Comparison of ENCODE assay signal across 18 cellular contexts in the genomic region with DNA sequence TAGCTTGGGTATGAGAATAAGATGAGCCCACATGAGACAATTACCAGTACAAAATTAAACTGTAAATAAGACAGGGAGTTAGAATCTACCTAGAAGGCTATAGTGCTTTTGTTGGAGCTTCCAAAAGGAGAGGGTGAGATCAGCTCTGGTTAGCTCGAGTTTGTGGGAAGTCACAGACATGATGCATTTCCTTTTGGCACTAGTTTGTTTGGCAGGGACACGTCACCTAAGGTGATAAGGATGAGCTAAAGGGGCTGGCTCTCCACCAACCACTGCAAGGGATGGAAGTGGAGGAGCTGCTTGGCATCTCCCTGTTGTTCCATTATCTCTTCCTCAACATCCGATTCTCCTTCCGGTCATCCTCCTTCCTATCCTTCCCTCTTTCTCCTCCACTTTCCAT. TPM values are rescaled to one million over a fixed set of nuclear protein-coding genes. Genes with fewer than 3 reads are reported as not detected.
A peak's percentile ranks its signal among the peaks of the same experiment; 100 is the strongest.
DNase-seq lines count a peak whose midpoint lies in the region; FAIRE-seq and TF ChIP-seq lines count a peak whose summit lies in the region.
"Had no signal": no experiment of that assay in that cellular context is flagged by ENCODE, and none has a peak within 500 bp of the region (broad histone marks: within the 10 kb centered on the region; RNA-seq: fewer than 3 reads in every experiment).

No MANE protein-coding gene starts in this region.

- H3K27me3 ChIP-seq in brain microvascular endothelial cell (replicated peaks) (no peaks in the 10 kb centered on the region), keratinocyte (ENCODE audit: control insufficient read depth, extremely low read depth, insufficient read depth, low read length) (no peaks in the 10 kb centered on the region), Peyer's patch (no peaks in the 10 kb centered on the region)

- dilution Hi-C loops in keratinocyte (cut with MboI; ENCODE audit: extremely low pct_ligation_motif_present, low sequenced_read_pairs) = no loop called here

- no peak overlapping the region for H3K4me3 Mint-ChIP-seq in activated CD4-positive, alpha-beta memory T cell treated with anti-CD3 and anti-CD28 coated beads, Interleukin-2, amount 10 ng/mL, durations not matched to agents 7 days and 5 days
- H3K4me3 Mint-ChIP-seq: CD4-positive, CD25-positive, alpha-beta regulatory T cell had no signal

- no peak overlapping the region for H3K4me3 ChIP-seq in brain microvascular endothelial cell (ENCODE audit: low read depth, low read length)
- H3K4me3 ChIP-seq in keratinocyte (ENCODE audit: control insufficient read depth in 2 of 3, extremely low read depth in 1 of 3, insufficient read depth in 2 of 3, low read depth in 1 of 3, low read length in 3 of 3) = no peak overlapping the region
- no peak overlapping the region for H3K4me3 ChIP-seq in Peyer's patch

- H3K27me3 Mint-ChIP-seq in activated CD4-positive, alpha-beta memory T cell treated with anti-CD3 and anti-CD28 coated beads, Interleukin-2, amount 10 ng/mL, durations not matched to agents 7 days and 5 days = no peaks in the 10 kb centered on the region
- H3K27me3 Mint-ChIP-seq: CD4-positive, CD25-positive, alpha-beta regulatory T cell had no signal

- H2AFZ ChIP-seq in keratinocyte (ENCODE audit: control insufficient read depth, low read length) = peak overlapping the region; percentile 6

- CTCF ChIA-PET in activated CD4-positive, alpha-beta memory T cell treated with anti-CD3 and anti-CD28 coated beads, Interleukin-2, amount 10 ng/mL, durations not matched to agents 7 days and 5 days (lab: Charles Lee) = no interaction called here

- DNase-seq in EH (ENCODE audit: low read depth) (peak; percentile 39), HT1080 (ENCODE audit: low read depth) (peak; percentile 78), brain microvascular endothelial cell (peak; percentile 45), keratinocyte (ENCODE audit: low read depth, low spot score) (no peak), GM12891 (ENCODE audit: insufficient read length, low spot score) (no peak), Peyer's patch (no peak), GM13977 (ENCODE audit: low spot score) (no peak)
- no peak for DNase-seq in activated CD4-positive, alpha-beta memory T cell treated with anti-CD3 and anti-CD28 coated beads, Interleukin-2, amount 10 ng/mL, durations not matched to agents 7 days and 5 days
- DNase-seq: ACHN; Caco-2; CD4-positive, CD25-positive, alpha-beta regulatory T cell; NCI-H187; NCI-H226; NCI-H524 treated with DMSO at 0.1 percent for 48 hours; SHP77 had no signal

- H3K36me3 ChIP-seq in brain microvascular endothelial cell (replicated peaks) (no peaks in the 10 kb centered on the region), keratinocyte (ENCODE audit: control insufficient read depth in 2 of 2, extremely low read depth in 1 of 2, insufficient read depth in 2 of 2, low read length in 2 of 2) (no peaks in the 10 kb centered on the region), Peyer's patch (no peaks in the 10 kb centered on the region)

- no peaks in the 10 kb centered on the region for H4K20me1 ChIP-seq in keratinocyte (ENCODE audit: control insufficient read depth, extremely low read depth, insufficient read depth, low read length)

- H3K9me1 ChIP-seq in keratinocyte (ENCODE audit: control insufficient read depth, extremely low read depth, insufficient read depth, low read length) = no peaks in the 10 kb centered on the region

- H3K4me2 ChIP-seq in keratinocyte (ENCODE audit: control insufficient read depth, extremely low read depth, insufficient read depth, low read depth, low read length) = no peak overlapping the region

- TF ChIP-seq CTCF in brain microvascular endothelial cell (IDR thresholded peaks at IDR 0.05; ENCODE audit: low read depth, low read length, missing control alignments) (no peak), keratinocyte (optimal IDR thresholded peaks at IDR 0.05 in 1 of 3, IDR thresholded peaks at IDR 0.05 in 1 of 3, conservative IDR thresholded peaks at IDR 0.05 in 1 of 3; ENCODE audit: extremely low read depth in 1 of 3, insufficient read depth in 2 of 3, low read length in 3 of 3) (no peak), Peyer's patch (IDR thresholded peaks at IDR 0.05) (no peak), GM13977 (IDR thresholded peaks at IDR 0.05; ENCODE audit: extremely low read depth, insufficient read depth, missing control alignments) (no peak)

- H3K9me3 ChIP-seq in keratinocyte (ENCODE audit: control insufficient read depth, low read depth, low read length) (no peaks in the 10 kb centered on the region), Peyer's patch (peaks cover 0 to 7% (median 2%) of the 10 kb centered on the region in 4 donors)
- H3K9me3 ChIP-seq: Caco-2 had no signal

- no peaks in the 10 kb centered on the region for H3K36me3 Mint-ChIP-seq in activated CD4-positive, alpha-beta memory T cell treated with anti-CD3 and anti-CD28 coated beads, Interleukin-2, amount 10 ng/mL, durations not matched to agents 7 days and 5 days (ENCODE audit: low read depth)
- H3K36me3 Mint-ChIP-seq: CD4-positive, CD25-positive, alpha-beta regulatory T cell had no signal

- POLR2A ChIA-PET in activated CD4-positive, alpha-beta memory T cell treated with anti-CD3 and anti-CD28 coated beads, Interleukin-2, amount 10 ng/mL, durations not matched to agents 7 days and 5 days (lab: Charles Lee) = no interaction called here

- peaks cover 3% of the 10 kb centered on the region for H3K4me1 Mint-ChIP-seq in activated CD4-positive, alpha-beta memory T cell treated with anti-CD3 and anti-CD28 coated beads, Interleukin-2, amount 10 ng/mL, durations not matched to agents 7 days and 5 days

- H3K4me1 ChIP-seq in keratinocyte (ENCODE audit: control insufficient read depth, extremely low read depth, insufficient read depth, low read length) (peaks cover 7% of the 10 kb centered on the region), Peyer's patch (no peaks in the 10 kb centered on the region)

- in situ Hi-C loops in brain microvascular endothelial cell (cut with HindIII; ENCODE audit: low pct_ligation_motif_present, low sequenced_read_pairs) (no loop called here), GM13977 (cut with MboI; ENCODE audit: low pct_unique_long_range_greater_than_20kb, low sequenced_read_pairs, unreplicated experiment) (no loop called here)

- TF ChIP-seq POLR2A in GM12891 (IDR thresholded peaks at IDR 0.05; ENCODE audit: low read depth, low read length) = no peak
- no peak for TF ChIP-seq POLR2A in Peyer's patch (IDR thresholded peaks at IDR 0.05)

- H3K27ac ChIP-seq in brain microvascular endothelial cell (no peak overlapping the region), keratinocyte (ENCODE audit: control insufficient read depth, insufficient read depth, low read length) (no peak overlapping the region), Peyer's patch (no peak overlapping the region)

- H3K27ac Mint-ChIP-seq in activated CD4-positive, alpha-beta memory T cell treated with anti-CD3 and anti-CD28 coated beads, Interleukin-2, amount 10 ng/mL, durations not matched to agents 7 days and 5 days = no peak overlapping the region
- H3K27ac Mint-ChIP-seq: CD4-positive, CD25-positive, alpha-beta regulatory T cell had no signal

- no peaks in the 10 kb centered on the region for H3K79me2 ChIP-seq in keratinocyte (ENCODE audit: control insufficient read depth, insufficient read depth, low read length)

- peak; percentile 52 for FAIRE-seq in keratinocyte (lab: Jason Lieb, UNC)
- FAIRE-seq in GM12891 (lab: Jason Lieb, UNC) = no peak
- FAIRE-seq: GM18507 had no signal

- H3K9ac ChIP-seq in keratinocyte (ENCODE audit: control insufficient read depth, extremely low read depth, insufficient read depth, low read length) = no peak overlapping the region

- peaks cover 10% of the 10 kb centered on the region for H3K9me3 Mint-ChIP-seq in activated CD4-positive, alpha-beta memory T cell treated with anti-CD3 and anti-CD28 coated beads, Interleukin-2, amount 10 ng/mL, durations not matched to agents 7 days and 5 days

TF ChIP-seq in GM12891, 5 proteins besides CTCF, POLR2A, EP300 and RAD21:
- no peak for TF ChIP-seq SPI1 (IDR thresholded peaks at IDR 0.05; ENCODE audit: low read depth, low read length)
- no peak for TF ChIP-seq POLR2AphosphoS5 (IDR thresholded peaks at IDR 0.05; ENCODE audit: low read depth, low read length)
- no peak for TF ChIP-seq POU2F2 (IDR thresholded peaks at IDR 0.05; ENCODE audit: low read depth, low read length)
- no peak for TF ChIP-seq PAX5 (IDR thresholded peaks at IDR 0.05; ENCODE audit: insufficient read depth, low read length, severe bottlenecking)
- no peak for TF ChIP-seq TAF1 (IDR thresholded peaks at IDR 0.05; ENCODE audit: low read depth, low read length)
TF ChIP-seq in GM12891: peak in this region for 0.

RNA-seq across cellular contexts. Expression of gene CPM, which starts 48.6 kb away (rescaled TPM):
- not detected in 2 replicates for total RNA-seq in HT1080 (2014; rRNA removed; shearing (Covaris generic))
- polyA plus RNA-seq in HT1080 (2015; cell fraction: cytosol; rRNA removed) = 0.15 TPM in 1 of 2 replicates, not detected in the other
- polyA plus RNA-seq in HT1080 (2015; cell fraction: nucleus; rRNA removed) = not detected in 2 replicates
- 1.3 to 2.7 TPM (median 2.5 TPM) in 3 replicates for polyA plus RNA-seq in keratinocyte
- polyA plus RNA-seq in keratinocyte (2011; ENCODE audit: low read depth) = 8.7 TPM
- polyA plus RNA-seq in keratinocyte (2011; cell fraction: cytosol; rRNA removed) = 2.0 and 2.5 TPM in 2 replicates
- polyA plus RNA-seq in keratinocyte (2011; cell fraction: nucleus; rRNA removed) = 1.9 and 2.1 TPM in 2 replicates
- polyA plus RNA-seq in keratinocyte (2012; ENCODE audit: low replicate concordance) = 1.6 and 6.1 TPM in 2 replicates
- 1.5 to 3.6 TPM (median 2.1 TPM) in 3 replicates for polyA minus RNA-seq in keratinocyte
- 3.3 TPM for polyA minus RNA-seq in keratinocyte (2011; cell fraction: cytosol; rRNA and poly(A)+ RNA removed)
- 1.5 and 1.6 TPM in 2 replicates for polyA minus RNA-seq in keratinocyte (2011; cell fraction: nucleus; rRNA and poly(A)+ RNA removed)
- polyA plus RNA-seq in GM12891 (2012; ENCODE audit: low read depth, missing spikeins) = 0.85 TPM
- 10 to 100 TPM; 11.7 to 45.4 (median 33.9) TPM for total RNA-seq in Peyer's patch
- 1 to 10 TPM; 1.1 to 1.4 TPM for total RNA-seq in activated CD4-positive, alpha-beta memory T cell treated with anti-CD3 and anti-CD28 coated beads, Interleukin-2, amount 10 ng/mL, durations not matched to agents 7 days and 5 days
- total RNA-seq: G401, HT-29 had no signal

Comparison
In these comparisons a context has a peak if more than half of its experiments do, and no peak if none do; other contexts are left out.
1. DNase-seq: peak in EH (single experiment), HT1080 (single experiment) and brain microvascular endothelial cell (single experiment); none in keratinocyte (single experiment), GM12891 (single experiment), Peyer's patch (0 of 3), GM13977 (single experiment) and activated CD4-positive, alpha-beta memory T cell treated with anti-CD3 and anti-CD28 coated beads, Interleukin-2, amount 10 ng/mL, durations not matched to agents 7 days and 5 days (single experiment).
2. RNA of gene CPM, which starts 48.6 kb away (total RNA-seq): 11.7 to 45.4 TPM in Peyer's patch; 1.1 to 1.4 TPM in activated CD4-positive, alpha-beta memory T cell treated with anti-CD3 and anti-CD28 coated beads, Interleukin-2, amount 10 ng/mL, durations not matched to agents 7 days and 5 days and not detected in HT1080; every median in the first group is over 4 times any median in the second.